Comparison of ENCODE assay signal across 10 cellular contexts in the genomic region with DNA sequence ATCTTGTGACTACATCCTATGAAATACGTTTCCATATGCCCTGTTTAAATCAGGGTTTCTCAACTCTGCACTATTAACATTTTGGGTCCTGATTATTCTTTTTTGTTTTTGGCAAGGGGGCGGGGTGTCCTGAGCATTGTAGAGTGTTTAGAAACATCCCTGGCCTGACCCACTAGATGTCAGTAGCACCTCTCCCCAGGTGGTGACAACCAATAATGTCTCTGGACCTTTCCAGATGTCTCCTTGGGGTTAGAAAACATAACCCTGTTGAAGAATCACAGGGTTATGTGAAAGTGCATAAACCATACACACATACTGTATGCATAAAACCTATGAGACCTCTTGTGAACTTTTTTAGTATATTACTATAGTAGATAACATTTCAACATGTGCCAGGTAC. TPM values are rescaled to one million over a fixed set of nuclear protein-coding genes. Genes with fewer than 3 reads are reported as not detected.
DNase-seq lines count a peak whose midpoint lies in the region; FAIRE-seq and TF ChIP-seq lines count a peak whose summit lies in the region.
"Had no signal": no experiment of that assay in that cellular context is flagged by ENCODE, and none has a peak within 500 bp of the region (broad histone marks: within the 10 kb centered on the region; RNA-seq: fewer than 3 reads in every experiment).

No MANE protein-coding gene starts in this region.

- FAIRE-seq in GM12891 (lab: Jason Lieb, UNC) = peak; percentile 60

- peak; percentile 39 for DNase-seq in 8988T
- DNase-seq in GM12891 (ENCODE audit: insufficient read length, low spot score) = peak; percentile 37
- peak; percentile 31 for DNase-seq in RWPE1 (ENCODE audit: low spot score)
- peak; percentile 21 for DNase-seq in germinal center (ENCODE audit: low spot score)
- no peak for DNase-seq in cerebellar nuclear complex (lab: John Stamatoyannopoulos, UW)
- DNase-seq in A172 (ENCODE audit: low spot score) = no peak
- no peak for DNase-seq in NCI-H2171 (lab: John Stamatoyannopoulos, UW)
- no peak for DNase-seq in GM19238 (ENCODE audit: insufficient read length, low spot score)
- DNase-seq: anterior cingulate cortex, NCI-H1930 had no signal

- POLR2A ChIA-PET in RWPE1 (lab: Yijun Ruan, JAX; ENCODE audit: low non-redundant PET) = no interaction called here

- no peak for TF ChIP-seq POLR2A in GM12891 (IDR thresholded peaks at IDR 0.05; ENCODE audit: low read depth, low read length)

- CTCF ChIA-PET in RWPE1 (lab: Yijun Ruan, JAX) = no interaction called here

- no peak overlapping the region for H3K27ac ChIP-seq in RWPE1

- 0 out of 2 replicates have a peak, but pooled peaks have one; percentile 23 for TF ChIP-seq CTCF in RWPE1 (conservative IDR thresholded peaks at IDR 0.05; ENCODE audit: low read depth)

TF ChIP-seq in GM12891, 5 proteins besides CTCF, POLR2A, EP300 and RAD21:
- TF ChIP-seq POLR2AphosphoS5 (IDR thresholded peaks at IDR 0.05; ENCODE audit: low read depth, low read length) = no peak
- no peak for TF ChIP-seq PAX5 (IDR thresholded peaks at IDR 0.05; ENCODE audit: insufficient read depth, low read length, severe bottlenecking)
- TF ChIP-seq TAF1 (IDR thresholded peaks at IDR 0.05; ENCODE audit: low read depth, low read length) = no peak
- TF ChIP-seq POU2F2 (IDR thresholded peaks at IDR 0.05; ENCODE audit: low read depth, low read length) = no peak
- TF ChIP-seq SPI1 (IDR thresholded peaks at IDR 0.05; ENCODE audit: low read depth, low read length) = no peak

RNA-seq across cellular contexts. Expression of a gene that starts 1.4 kb away (rescaled TPM):
- 11.8 TPM for polyA plus RNA-seq in GM12891 (2012; ENCODE audit: low read depth, missing spikeins)
- 3.4 and 10.9 TPM in 2 replicates for total RNA-seq in A172 (2014; rRNA removed; shearing (Covaris generic))

RNA-seq across cellular contexts. Expression of a gene that starts 1.5 kb away (rescaled TPM):
- polyA plus RNA-seq in GM12891 (2012; ENCODE audit: low read depth, missing spikeins) = 12.7 TPM
- total RNA-seq in A172 (2014; rRNA removed; shearing (Covaris generic)) = 12.4 and 13.6 TPM in 2 replicates

Comparison
In these comparisons a context has a peak if more than half of its experiments do, and no peak if none do; other contexts are left out.
1. DNase-seq: peak in 8988T (single experiment), GM12891 (single experiment), RWPE1 (single experiment) and germinal center (single experiment); none in cerebellar nuclear complex (0 of 2), A172 (single experiment), NCI-H2171 (single experiment) and GM19238 (single experiment).